In the genomic region with DNA sequence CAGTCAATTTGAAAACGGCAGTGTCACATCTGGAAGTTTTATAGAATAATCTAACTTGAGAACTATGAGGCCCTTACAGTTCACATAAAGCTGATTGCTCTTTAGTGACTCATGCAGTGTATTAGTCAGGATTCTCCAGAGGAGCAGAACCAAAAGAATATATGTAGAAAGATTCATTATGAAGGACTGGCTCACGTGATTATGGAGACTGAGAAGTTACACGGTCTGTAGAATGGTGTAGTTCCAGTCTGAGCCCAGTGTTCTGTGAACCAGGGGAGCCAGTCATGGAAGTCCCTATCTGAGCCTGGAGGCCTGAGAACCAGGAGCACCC, we compare ENCODE assay signal across 12 cellular contexts. TPM values are rescaled to one million over a fixed set of nuclear protein-coding genes. Genes with fewer than 3 reads are reported as not detected.
DNase-seq lines count a peak whose midpoint lies in the region; ATAC-seq and TF ChIP-seq lines count a peak whose summit lies in the region.
"Had no signal": no experiment of that assay in that cellular context is flagged by ENCODE, and none has a peak within 500 bp of the region (broad histone marks: within the 10 kb centered on the region; RNA-seq: fewer than 3 reads in every experiment).

No MANE protein-coding gene starts in this region.

- H3K9me3 Mint-ChIP-seq in activated CD8-positive, alpha-beta memory T cell treated with anti-CD3 and anti-CD28 coated beads, Interleukin-2, amount 10 ng/mL, durations not matched to agents 7 days and 5 days (ENCODE audit: low read depth), result no peaks in the 10 kb centered on the region
- peaks cover 2% of the 10 kb centered on the region for H3K9me3 Mint-ChIP-seq in glutamatergic neuron (ENCODE audit: unreplicated experiment)

- H3K36me3 ChIP-seq in fibroblast of lung (ENCODE audit: control insufficient read depth, insufficient read depth, low read length) (peaks cover 3% of the 10 kb centered on the region), aorta (ENCODE audit: control insufficient read depth in 1 of 2, insufficient read depth in 2 of 2, low read length in 1 of 2) (no peaks in the 10 kb centered on the region), SJCRH30 (peaks cover 18% of the 10 kb centered on the region)

- peaks cover 4% of the 10 kb centered on the region for H4K20me1 ChIP-seq in fibroblast of lung (ENCODE audit: control insufficient read depth, extremely low read depth, insufficient read depth, low read length)

- CTCF ChIA-PET in activated CD8-positive, alpha-beta memory T cell treated with anti-CD3 and anti-CD28 coated beads, Interleukin-2, amount 10 ng/mL, durations not matched to agents 7 days and 5 days (lab: Charles Lee), result interaction anchor here (2.0 kb wide), 1 partner anchor 67 kb away, joined by 7 read pairs; no protein-coding TSS in a partner anchor

- H3K4me3 Mint-ChIP-seq in activated CD8-positive, alpha-beta memory T cell treated with anti-CD3 and anti-CD28 coated beads, Interleukin-2, amount 10 ng/mL, durations not matched to agents 7 days and 5 days, result no peak overlapping the region
- H3K4me3 Mint-ChIP-seq in glutamatergic neuron (ENCODE audit: unreplicated experiment), result no peak overlapping the region
- H3K4me3 Mint-ChIP-seq: nephron had no signal

- peak overlapping the region; percentile 51 for H3K4me2 ChIP-seq in fibroblast of lung (ENCODE audit: extremely low read depth, insufficient read depth, low read length)

- peaks cover 9% of the 10 kb centered on the region for H3K36me3 Mint-ChIP-seq in activated CD8-positive, alpha-beta memory T cell treated with anti-CD3 and anti-CD28 coated beads, Interleukin-2, amount 10 ng/mL, durations not matched to agents 7 days and 5 days
- peaks cover 6% of the 10 kb centered on the region for H3K36me3 Mint-ChIP-seq in glutamatergic neuron (ENCODE audit: unreplicated experiment)

- TF ChIP-seq CTCF in fibroblast of lung (conservative IDR thresholded peaks at IDR 0.05 in 1 of 2, IDR thresholded peaks at IDR 0.05 in 1 of 2; ENCODE audit: low read depth in 1 of 2, low read length in 2 of 2) (no peak), glutamatergic neuron (IDR thresholded peaks at IDR 0.05; ENCODE audit: partially characterized antibody, unreplicated experiment) (no peak)

- whole genome bisulfite sequencing in aorta, 2 donors, result 74 to 78% methylated on average over 3 of the region's 3 CpGs

- peak overlapping the region; percentile 67 for H3K27ac ChIP-seq in fibroblast of lung (ENCODE audit: insufficient read depth, low read length)
- H3K27ac ChIP-seq in aorta (ENCODE audit: low read depth in 1 of 2, low read length in 2 of 2), result no peak overlapping the region
- no peak overlapping the region for H3K27ac ChIP-seq in SJCRH30

- H3K4me1 ChIP-seq in fibroblast of lung (ENCODE audit: control insufficient read depth, extremely low read depth, insufficient read depth, low read length) (peaks cover 17% of the 10 kb centered on the region), aorta (ENCODE audit: control insufficient read depth in 1 of 2, insufficient read depth in 2 of 2, low read length in 2 of 2) (no peaks in the 10 kb centered on the region), SJCRH30 (no peaks in the 10 kb centered on the region)

- H3K4me3 ChIP-seq in fibroblast of lung (replicated peaks in 1 of 4; ENCODE audit: control extremely low read depth in 1 of 4, insufficient read depth in 1 of 4, low read depth in 3 of 4, low read length in 4 of 4) (no peak overlapping the region), aorta (ENCODE audit: low read length in 2 of 2) (no peak overlapping the region), SJCRH30 (no peak overlapping the region)

- intact Hi-C loops in aorta (cut with DNase I), result no loop called here

- no peaks in the 10 kb centered on the region for H3K27me3 Mint-ChIP-seq in activated CD8-positive, alpha-beta memory T cell treated with anti-CD3 and anti-CD28 coated beads, Interleukin-2, amount 10 ng/mL, durations not matched to agents 7 days and 5 days
- H3K27me3 Mint-ChIP-seq in glutamatergic neuron (ENCODE audit: unreplicated experiment), result peaks cover 2% of the 10 kb centered on the region
- H3K27me3 Mint-ChIP-seq: CD4-positive, alpha-beta memory T cell had no signal

- no peaks in the 10 kb centered on the region for H3K9me3 ChIP-seq in fibroblast of lung (ENCODE audit: control insufficient read depth, insufficient read depth, low read depth, low read length)
- H3K9me3 ChIP-seq in aorta (ENCODE audit: control insufficient read depth, low read length), result no peaks in the 10 kb centered on the region
- H3K9me3 ChIP-seq in SJCRH30 (replicated peaks), result no peaks in the 10 kb centered on the region

- no peak for DNase-seq in activated CD8-positive, alpha-beta memory T cell treated with anti-CD3 and anti-CD28 coated beads, Interleukin-2, amount 10 ng/mL, durations not matched to agents 7 days and 5 days
- no peak for DNase-seq in activated CD8-positive, alpha-beta memory T cell treated with anti-CD3 and anti-CD28 coated beads, Interleukin-2, amount 50 U/mL, for 48 hours
- peak; percentile 14 for DNase-seq in SIG-M5 (lab: John Stamatoyannopoulos, UW)
- DNase-seq in fibroblast of lung (ENCODE audit: low read depth in 2 of 2), result peak; percentile 87 to 89
- DNase-seq in stimulated activated naive CD8-positive, alpha-beta T cell treated with anti-CD3 and anti-CD28 coated beads, Interleukin-15, Interleukin-2, amounts not matched to agents 100 U/mL and 50 U/mL, for 24 hours, result no peak
- DNase-seq in aorta, result no peak
- no peak for DNase-seq in glutamatergic neuron
- DNase-seq in SJCRH30, result no peak
- DNase-seq: activated CD4-positive, alpha-beta T cell treated with anti-CD3 and anti-CD28 coated beads, Interleukin-2, amount 50 U/mL, for 4 hours; CD4-positive, alpha-beta memory T cell; NCI-H446 had no signal

- no peak overlapping the region for H2AFZ ChIP-seq in fibroblast of lung (ENCODE audit: low read length)

- H3K9ac ChIP-seq in fibroblast of lung (ENCODE audit: insufficient read depth, low read length), result no peak overlapping the region

- H3K27me3 ChIP-seq in fibroblast of lung (ENCODE audit: control insufficient read depth, insufficient read depth, low read length) (no peaks in the 10 kb centered on the region), aorta (ENCODE audit: control insufficient read depth in 1 of 2, insufficient read depth in 2 of 2, low read length in 1 of 2) (no peaks in the 10 kb centered on the region), SJCRH30 (no peaks in the 10 kb centered on the region)

- peaks cover 68% of the 10 kb centered on the region for H3K4me1 Mint-ChIP-seq in activated CD8-positive, alpha-beta memory T cell treated with anti-CD3 and anti-CD28 coated beads, Interleukin-2, amount 10 ng/mL, durations not matched to agents 7 days and 5 days
- H3K4me1 Mint-ChIP-seq in glutamatergic neuron (ENCODE audit: low read depth, unreplicated experiment), result peaks cover 17% of the 10 kb centered on the region

- H3K79me2 ChIP-seq in fibroblast of lung (ENCODE audit: control insufficient read depth, insufficient read depth, low read length), result peaks cover 91% of the 10 kb centered on the region

- H3K27ac Mint-ChIP-seq in activated CD8-positive, alpha-beta memory T cell treated with anti-CD3 and anti-CD28 coated beads, Interleukin-2, amount 10 ng/mL, durations not matched to agents 7 days and 5 days, result no peak overlapping the region
- H3K27ac Mint-ChIP-seq in glutamatergic neuron (ENCODE audit: unreplicated experiment), result no peak overlapping the region
- H3K27ac Mint-ChIP-seq: nephron had no signal

- ATAC-seq in activated CD8-positive, alpha-beta memory T cell treated with anti-CD3 and anti-CD28 coated beads, Interleukin-2, amount 10 ng/mL, durations not matched to agents 7 days and 5 days, result peak; percentile 23
- peak; percentile 85 for ATAC-seq in stimulated activated naive CD8-positive, alpha-beta T cell treated with anti-CD3 and anti-CD28 coated beads, Interleukin-15, Interleukin-2, amounts not matched to agents 100 U/mL and 50 U/mL, for 24 hours
- no peak for ATAC-seq in aorta (ENCODE audit: low FRiP score)

RNA-seq across cellular contexts. Expression of a gene that starts 21.5 kb away (rescaled TPM):
- total RNA-seq in activated CD8-positive, alpha-beta memory T cell treated with anti-CD3 and anti-CD28 coated beads, Interleukin-2, amount 10 ng/mL, durations not matched to agents 7 days and 5 days, result 100 to 1,000 TPM in 1 of 2 experiments, 10 to 100 TPM in 1; 75.6 to 102 TPM
- total RNA-seq in fibroblast of lung, result 18.7 and 33.2 TPM in 2 replicates
- polyA plus RNA-seq in fibroblast of lung, result 6.9 and 8.2 TPM in 2 replicates
- 9.9 and 10.6 TPM in 2 replicates for polyA plus RNA-seq in fibroblast of lung (2012)
- polyA minus RNA-seq in fibroblast of lung (ENCODE audit: low replicate concordance), result 10.2 and 20.0 TPM in 2 replicates
- 10 to 100 TPM; 66.5 to 80.0 TPM for total RNA-seq in aorta
- polyA plus RNA-seq in aorta, result 10 to 100 TPM in 1 of 2 donors, 1 to 10 TPM in 1; 4.1 to 27.9 TPM
- total RNA-seq in glutamatergic neuron (ENCODE audit: unreplicated experiment), result 67.5 TPM
- total RNA-seq in SJCRH30 (2014; rRNA removed; shearing (Covaris generic)), result 38.5 and 38.7 TPM in 2 replicates

Comparison
In these comparisons a context has a peak if more than half of its experiments do, and no peak if none do; other contexts are left out.
1. DNase-seq: peak in SIG-M5 (single experiment) and fibroblast of lung (2 of 2); none in activated CD8-positive, alpha-beta memory T cell treated with anti-CD3 and anti-CD28 coated beads, Interleukin-2, amount 10 ng/mL, durations not matched to agents 7 days and 5 days (single experiment), activated CD8-positive, alpha-beta memory T cell treated with anti-CD3 and anti-CD28 coated beads, Interleukin-2, amount 50 U/mL, for 48 hours (single experiment), stimulated activated naive CD8-positive, alpha-beta T cell treated with anti-CD3 and anti-CD28 coated beads, Interleukin-15, Interleukin-2, amounts not matched to agents 100 U/mL and 50 U/mL, for 24 hours (single experiment), aorta (0 of 2), glutamatergic neuron (single experiment) and SJCRH30 (0 of 2).